ENCODE assay signal across 1 cellular context in the genomic region with DNA sequence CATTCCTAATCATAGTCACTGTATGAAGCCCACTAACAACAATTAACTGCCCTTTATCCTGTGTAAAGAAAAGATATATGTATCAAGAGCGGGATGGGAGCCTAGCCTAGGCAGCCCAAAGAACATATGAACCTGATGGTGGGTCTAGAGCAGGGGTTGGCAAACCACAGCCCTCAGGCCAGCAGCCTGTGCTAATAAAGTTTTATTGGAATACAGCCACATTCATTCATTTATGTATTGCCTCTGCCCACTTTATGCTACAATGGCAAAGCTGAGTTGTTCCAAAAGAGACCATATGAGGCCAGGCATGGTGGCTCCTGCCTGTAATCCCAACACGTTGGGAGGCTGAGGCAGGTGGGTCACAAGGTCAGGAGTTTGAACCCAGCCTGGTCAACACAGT.
TF ChIP-seq lines count a peak whose summit lies in the region.

No MANE protein-coding gene starts in this region.

TF ChIP-seq in GM12878, 131 proteins besides CTCF, POLR2A, EP300 and RAD21:
- TF ChIP-seq FOXM1 (IDR thresholded peaks at IDR 0.05; ENCODE audit: low read depth, low read length): no peak
- TF ChIP-seq, protein P1, sequence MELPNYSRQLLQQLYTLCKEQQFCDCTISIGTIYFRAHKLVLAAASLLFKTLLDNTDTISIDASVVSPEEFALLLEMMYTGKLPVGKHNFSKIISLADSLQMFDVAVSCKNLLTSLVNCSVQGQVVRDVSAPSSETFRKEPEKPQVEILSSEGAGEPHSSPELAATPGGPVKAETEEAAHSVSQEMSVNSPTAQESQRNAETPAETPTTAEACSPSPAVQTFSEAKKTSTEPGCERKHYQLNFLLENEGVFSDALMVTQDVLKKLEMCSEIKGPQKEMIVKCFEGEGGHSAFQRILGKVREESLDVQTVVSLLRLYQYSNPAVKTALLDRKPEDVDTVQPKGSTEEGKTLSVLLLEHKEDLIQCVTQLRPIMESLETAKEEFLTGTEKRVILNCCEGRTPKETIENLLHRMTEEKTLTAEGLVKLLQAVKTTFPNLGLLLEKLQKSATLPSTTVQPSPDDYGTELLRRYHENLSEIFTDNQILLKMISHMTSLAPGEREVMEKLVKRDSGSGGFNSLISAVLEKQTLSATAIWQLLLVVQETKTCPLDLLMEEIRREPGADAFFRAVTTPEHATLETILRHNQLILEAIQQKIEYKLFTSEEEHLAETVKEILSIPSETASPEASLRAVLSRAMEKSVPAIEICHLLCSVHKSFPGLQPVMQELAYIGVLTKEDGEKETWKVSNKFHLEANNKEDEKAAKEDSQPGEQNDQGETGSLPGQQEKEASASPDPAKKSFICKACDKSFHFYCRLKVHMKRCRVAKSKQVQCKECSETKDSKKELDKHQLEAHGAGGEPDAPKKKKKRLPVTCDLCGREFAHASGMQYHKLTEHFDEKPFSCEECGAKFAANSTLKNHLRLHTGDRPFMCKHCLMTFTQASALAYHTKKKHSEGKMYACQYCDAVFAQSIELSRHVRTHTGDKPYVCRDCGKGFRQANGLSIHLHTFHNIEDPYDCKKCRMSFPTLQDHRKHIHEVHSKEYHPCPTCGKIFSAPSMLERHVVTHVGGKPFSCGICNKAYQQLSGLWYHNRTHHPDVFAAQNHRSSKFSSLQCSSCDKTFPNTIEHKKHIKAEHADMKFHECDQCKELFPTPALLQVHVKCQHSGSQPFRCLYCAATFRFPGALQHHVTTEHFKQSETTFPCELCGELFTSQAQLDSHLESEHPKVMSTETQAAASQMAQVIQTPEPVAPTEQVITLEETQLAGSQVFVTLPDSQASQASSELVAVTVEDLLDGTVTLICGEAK (IDR thresholded peaks at IDR 0.05; ENCODE audit: borderline replicate concordance): peak; percentile 80
